ENCODE assay signal across 1 cellular context in the genomic region with DNA sequence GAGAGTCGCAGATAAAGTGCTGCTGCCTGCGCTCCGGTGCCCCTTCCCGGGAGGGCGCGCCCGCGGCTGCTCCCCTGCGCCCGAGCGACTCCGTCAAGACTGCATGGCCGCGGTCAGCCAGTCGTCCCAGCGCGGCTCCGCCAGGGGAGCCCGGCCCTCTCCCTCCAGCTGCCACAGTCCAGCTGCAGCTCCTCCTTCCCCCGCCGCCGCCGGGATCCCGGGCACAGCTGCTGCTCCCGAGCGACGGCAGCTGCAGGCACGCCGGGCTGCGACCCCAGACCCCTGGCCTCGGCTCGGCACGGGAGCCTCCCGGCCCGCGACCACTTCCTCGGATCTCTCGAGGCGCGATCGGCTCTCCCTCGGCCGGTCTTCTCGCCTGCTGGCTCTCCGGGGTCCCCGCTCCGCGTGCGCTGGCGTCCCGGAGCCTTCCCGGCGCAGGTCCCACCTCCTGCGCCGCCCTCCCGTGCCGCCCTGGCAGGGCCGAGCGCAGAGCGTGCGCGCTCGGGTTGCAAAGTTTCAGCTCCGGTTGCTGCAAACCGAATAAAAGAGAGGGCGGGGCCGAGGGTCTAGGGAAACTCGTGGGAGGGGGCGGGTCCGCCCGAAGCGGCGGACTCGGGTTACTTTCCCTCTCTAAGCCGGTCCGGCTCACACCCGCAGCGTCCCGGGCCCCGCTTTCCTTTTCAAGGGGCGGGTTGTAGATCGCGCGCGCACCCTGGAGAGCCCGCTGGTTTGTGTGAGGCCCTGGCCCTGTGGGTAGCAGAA.
TF ChIP-seq lines count a peak whose summit lies in the region.

CNKSR3 (minus strand) TSS at position 542 of the 762 bp plus-strand sequence. CDS start 571 bp downstream, outside the sequence.

TF ChIP-seq in HEK293, 187 proteins besides CTCF, POLR2A, EP300 and RAD21 (continued from another document and continues in another):
- TF ChIP-seq, protein P1, sequence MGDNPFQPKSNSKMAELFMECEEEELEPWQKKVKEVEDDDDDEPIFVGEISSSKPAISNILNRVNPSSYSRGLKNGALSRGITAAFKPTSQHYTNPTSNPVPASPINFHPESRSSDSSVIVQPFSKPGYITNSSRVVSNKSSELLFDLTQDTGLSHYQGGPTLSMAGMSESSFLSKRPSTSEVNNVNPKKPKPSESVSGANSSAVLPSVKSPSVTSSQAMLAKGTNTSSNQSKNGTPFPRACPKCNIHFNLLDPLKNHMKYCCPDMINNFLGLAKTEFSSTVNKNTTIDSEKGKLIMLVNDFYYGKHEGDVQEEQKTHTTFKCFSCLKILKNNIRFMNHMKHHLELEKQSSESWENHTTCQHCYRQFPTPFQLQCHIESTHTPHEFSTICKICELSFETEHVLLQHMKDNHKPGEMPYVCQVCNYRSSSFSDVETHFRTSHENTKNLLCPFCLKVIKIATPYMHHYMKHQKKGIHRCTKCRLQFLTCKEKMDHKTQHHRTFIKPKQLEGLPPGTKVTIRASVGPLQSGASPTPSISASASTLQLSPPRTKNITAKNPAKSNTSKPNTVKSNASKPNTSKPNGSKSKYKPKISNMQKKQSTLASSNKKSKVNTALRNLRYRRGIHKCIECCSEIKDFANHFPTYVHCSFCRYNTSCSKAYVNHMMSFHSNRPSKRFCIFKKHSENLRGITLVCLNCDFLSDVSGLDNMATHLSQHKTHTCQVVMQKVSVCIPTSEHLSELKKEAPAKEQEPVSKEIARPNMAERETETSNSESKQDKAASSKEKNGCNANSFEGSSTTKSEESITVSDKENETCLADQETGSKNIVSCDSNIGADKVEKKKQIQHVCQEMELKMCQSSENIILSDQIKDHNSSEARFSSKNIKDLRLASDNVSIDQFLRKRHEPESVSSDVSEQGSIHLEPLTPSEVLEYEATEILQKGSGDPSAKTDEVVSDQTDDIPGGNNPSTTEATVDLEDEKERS (tag by site-specific recombination; IDR thresholded peaks at IDR 0.05): no peak
- 0 out of 2 replicates have a peak, but pooled peaks have one; percentile 35 for TF ChIP-seq ZNF2 (tag by site-specific recombination; IDR thresholded peaks at IDR 0.05)
- TF ChIP-seq, protein P2, sequence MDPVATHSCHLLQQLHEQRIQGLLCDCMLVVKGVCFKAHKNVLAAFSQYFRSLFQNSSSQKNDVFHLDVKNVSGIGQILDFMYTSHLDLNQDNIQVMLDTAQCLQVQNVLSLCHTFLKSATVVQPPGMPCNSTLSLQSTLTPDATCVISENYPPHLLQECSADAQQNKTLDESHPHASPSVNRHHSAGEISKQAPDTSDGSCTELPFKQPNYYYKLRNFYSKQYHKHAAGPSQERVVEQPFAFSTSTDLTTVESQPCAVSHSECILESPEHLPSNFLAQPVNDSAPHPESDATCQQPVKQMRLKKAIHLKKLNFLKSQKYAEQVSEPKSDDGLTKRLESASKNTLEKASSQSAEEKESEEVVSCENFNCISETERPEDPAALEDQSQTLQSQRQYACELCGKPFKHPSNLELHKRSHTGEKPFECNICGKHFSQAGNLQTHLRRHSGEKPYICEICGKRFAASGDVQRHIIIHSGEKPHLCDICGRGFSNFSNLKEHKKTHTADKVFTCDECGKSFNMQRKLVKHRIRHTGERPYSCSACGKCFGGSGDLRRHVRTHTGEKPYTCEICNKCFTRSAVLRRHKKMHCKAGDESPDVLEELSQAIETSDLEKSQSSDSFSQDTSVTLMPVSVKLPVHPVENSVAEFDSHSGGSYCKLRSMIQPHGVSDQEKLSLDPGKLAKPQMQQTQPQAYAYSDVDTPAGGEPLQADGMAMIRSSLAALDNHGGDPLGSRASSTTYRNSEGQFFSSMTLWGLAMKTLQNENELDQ (tag by site-specific recombination; IDR thresholded peaks at IDR 0.05; ENCODE audit: low read depth): no peak
- TF ChIP-seq ZNF514 (tag by site-specific recombination; IDR thresholded peaks at IDR 0.05): no peak
- peak; percentile 87 for TF ChIP-seq SP2 (tag by site-specific recombination; IDR thresholded peaks at IDR 0.05)
- TF ChIP-seq ZNF48 (tag by site-specific recombination; IDR thresholded peaks at IDR 0.05): no peak
- TF ChIP-seq INSM2 (tag by site-specific recombination; IDR thresholded peaks at IDR 0.05): 0 out of 2 replicates have a peak, but pooled peaks have one; percentile 27
- TF ChIP-seq, protein P3, sequence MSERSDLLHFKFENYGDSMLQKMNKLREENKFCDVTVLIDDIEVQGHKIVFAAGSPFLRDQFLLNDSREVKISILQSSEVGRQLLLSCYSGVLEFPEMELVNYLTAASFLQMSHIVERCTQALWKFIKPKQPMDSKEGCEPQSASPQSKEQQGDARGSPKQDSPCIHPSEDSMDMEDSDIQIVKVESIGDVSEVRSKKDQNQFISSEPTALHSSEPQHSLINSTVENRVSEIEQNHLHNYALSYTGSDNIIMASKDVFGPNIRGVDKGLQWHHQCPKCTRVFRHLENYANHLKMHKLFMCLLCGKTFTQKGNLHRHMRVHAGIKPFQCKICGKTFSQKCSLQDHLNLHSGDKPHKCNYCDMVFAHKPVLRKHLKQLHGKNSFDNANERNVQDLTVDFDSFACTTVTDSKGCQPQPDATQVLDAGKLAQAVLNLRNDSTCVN (tag by site-specific recombination; optimal IDR thresholded peaks at IDR 0.05): peak; percentile 99
- 0 out of 2 replicates have a peak, but pooled peaks have one; percentile 23 for TF ChIP-seq ZBTB48 (tag by site-specific recombination; IDR thresholded peaks at IDR 0.05)
- no peak for TF ChIP-seq OVOL3 (tag by site-specific recombination; IDR thresholded peaks at IDR 0.05)
- peak; percentile 54; the same call in 1 of the 2 replicates for TF ChIP-seq ZFP69B (tag by site-specific recombination; IDR thresholded peaks at IDR 0.05)
- TF ChIP-seq ZNF26 (tag by site-specific recombination; IDR thresholded peaks at IDR 0.05): no peak
- TF ChIP-seq ZNF398 (tag by site-specific recombination; IDR thresholded peaks at IDR 0.05): peak; percentile 53
- TF ChIP-seq IKZF3 (tag by site-specific recombination; IDR thresholded peaks at IDR 0.05): peak; percentile 73
- peak; percentile 56; the same call in 1 of the 2 replicates for TF ChIP-seq YY1 (tag by site-specific recombination; IDR thresholded peaks at IDR 0.05)
- TF ChIP-seq, protein P4, sequence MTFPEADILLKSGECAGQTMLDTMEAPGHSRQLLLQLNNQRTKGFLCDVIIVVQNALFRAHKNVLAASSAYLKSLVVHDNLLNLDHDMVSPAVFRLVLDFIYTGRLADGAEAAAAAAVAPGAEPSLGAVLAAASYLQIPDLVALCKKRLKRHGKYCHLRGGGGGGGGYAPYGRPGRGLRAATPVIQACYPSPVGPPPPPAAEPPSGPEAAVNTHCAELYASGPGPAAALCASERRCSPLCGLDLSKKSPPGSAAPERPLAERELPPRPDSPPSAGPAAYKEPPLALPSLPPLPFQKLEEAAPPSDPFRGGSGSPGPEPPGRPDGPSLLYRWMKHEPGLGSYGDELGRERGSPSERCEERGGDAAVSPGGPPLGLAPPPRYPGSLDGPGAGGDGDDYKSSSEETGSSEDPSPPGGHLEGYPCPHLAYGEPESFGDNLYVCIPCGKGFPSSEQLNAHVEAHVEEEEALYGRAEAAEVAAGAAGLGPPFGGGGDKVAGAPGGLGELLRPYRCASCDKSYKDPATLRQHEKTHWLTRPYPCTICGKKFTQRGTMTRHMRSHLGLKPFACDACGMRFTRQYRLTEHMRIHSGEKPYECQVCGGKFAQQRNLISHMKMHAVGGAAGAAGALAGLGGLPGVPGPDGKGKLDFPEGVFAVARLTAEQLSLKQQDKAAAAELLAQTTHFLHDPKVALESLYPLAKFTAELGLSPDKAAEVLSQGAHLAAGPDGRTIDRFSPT (tag by site-specific recombination; IDR thresholded peaks at IDR 0.05): 0 out of 2 replicates have a peak, but pooled peaks have one; percentile 75
- TF ChIP-seq ZNF660 (tag by site-specific recombination; IDR thresholded peaks at IDR 0.05): peak; percentile 39; the same call in 1 of the 2 replicates
- peak; percentile 88 for TF ChIP-seq GLIS2 (tag by site-specific recombination; IDR thresholded peaks at IDR 0.05)
- no peak; the same call in 1 of the 2 replicates for TF ChIP-seq ZEB2 (tag by site-specific recombination; IDR thresholded peaks at IDR 0.05)
- TF ChIP-seq SP7 (tag by site-specific recombination; IDR thresholded peaks at IDR 0.05): 0 out of 2 replicates have a peak, but pooled peaks have one; percentile 38
- TF ChIP-seq ZBTB7A (tag by site-specific recombination; IDR thresholded peaks at IDR 0.05; ENCODE audit: low read depth): peak; percentile 60; the same call in 1 of the 2 replicates
- peak; percentile 89 for TF ChIP-seq KLF9 (tag by site-specific recombination; IDR thresholded peaks at IDR 0.05; ENCODE audit: low read depth)
- peak; percentile 47 for TF ChIP-seq MYNN (tag by site-specific recombination; IDR thresholded peaks at IDR 0.05; ENCODE audit: borderline replicate concordance)
- TF ChIP-seq ZSCAN4 (tag by site-specific recombination; IDR thresholded peaks at IDR 0.05): no peak
- no peak for TF ChIP-seq SALL2 (tag by site-specific recombination; IDR thresholded peaks at IDR 0.05; ENCODE audit: borderline replicate concordance)
- TF ChIP-seq ZNF18 (tag by site-specific recombination; IDR thresholded peaks at IDR 0.05): peak; percentile 86
- TF ChIP-seq ZNF473 (tag by site-specific recombination; IDR thresholded peaks at IDR 0.05): no peak
- peak; percentile 77; the same call in 1 of the 2 replicates for TF ChIP-seq ZNF561 (tag by site-specific recombination; IDR thresholded peaks at IDR 0.05; ENCODE audit: borderline replicate concordance)
- TF ChIP-seq ZNF585B (tag by site-specific recombination; IDR thresholded peaks at IDR 0.05): 0 out of 2 replicates have a peak, but pooled peaks have one; percentile 15
- TF ChIP-seq ZNF112 (tag by site-specific recombination; IDR thresholded peaks at IDR 0.05): no peak
- no peak for TF ChIP-seq GLI2 (tag by site-specific recombination; IDR thresholded peaks at IDR 0.05; ENCODE audit: borderline replicate concordance, low read depth)
